In genomic region chr19:41883821-41884733, GRCh38 we compare ENCODE assay signal across 8 cellular contexts. TPM values are rescaled to one million over a fixed set of nuclear protein-coding genes. Genes with fewer than 3 reads are reported as not detected.
DNase-seq lines count a peak whose midpoint lies in the region; ATAC-seq and TF ChIP-seq lines count a peak whose summit lies in the region.

No MANE protein-coding gene starts in this region.

- H3F3A ChIP-seq in GM23338 (replicated peaks; ENCODE audit: low read depth), result peaks cover 31% of the 10 kb centered on the region

- peak overlapping the region; percentile 97 for H3K4me2 ChIP-seq in GM23338

- H3K27ac Mint-ChIP-seq in GM23338, result peak overlapping the region; percentile 74; the same call in 1 of the 2 replicates
- peak overlapping the region; percentile 72 to 98 (median 90) for H3K27ac Mint-ChIP-seq in nephron

- H3K36me3 Mint-ChIP-seq in GM23338 (ENCODE audit: low read depth) (peaks cover 5% of the 10 kb centered on the region; the same call in 2 of the 3 replicates), nephron (ENCODE audit: low read depth) (no peaks in the 10 kb centered on the region)

- H3K4me1 Mint-ChIP-seq in GM23338 (peaks cover 42% of the 10 kb centered on the region), nephron (peaks cover 11% of the 10 kb centered on the region)

- peak; percentile 97 for DNase-seq in EL
- DNase-seq in GM23338 (ENCODE audit: low spot score), result peak; percentile 99
- peak; percentile 95 for DNase-seq in LHCN-M2 (ENCODE audit: low read depth)
- peak; percentile 98 for DNase-seq in RWPE1 (ENCODE audit: low spot score)
- peak; percentile 80 for DNase-seq in activated T-helper 9 cell treated with anti-CD3 and anti-CD28 coated beads, Interleukin-2, amount 50 U/mL, for 16 hours (ENCODE audit: low read depth)
- DNase-seq in fibroblast of pulmonary artery (ENCODE audit: low read depth), result peak; percentile 97
- DNase-seq in stimulated activated naive CD8-positive, alpha-beta T cell treated with anti-CD3 and anti-CD28 coated beads, Interleukin-15, Interleukin-2, amounts not matched to agents 100 U/mL and 50 U/mL, for 24 hours, result peak; percentile 92

- H3K4me3 ChIP-seq in GM23338, result peak overlapping the region; percentile 93
- H3K4me3 ChIP-seq in fibroblast of pulmonary artery (replicated peaks; ENCODE audit: low read depth, low read length), result peak overlapping the region; percentile 92

- H3K4me3 Mint-ChIP-seq in GM23338, result peak overlapping the region; percentile 89
- peak overlapping the region; percentile 97 to 100 (median 99) for H3K4me3 Mint-ChIP-seq in nephron

- H3K9me3 Mint-ChIP-seq in GM23338 (peaks cover 4% of the 10 kb centered on the region; the same call in 1 of the 3 replicates), nephron (no peaks in the 10 kb centered on the region)

- POLR2A ChIA-PET in RWPE1 (lab: Yijun Ruan, JAX; ENCODE audit: low non-redundant PET), result interaction anchor here (0.6 to 0.9 kb wide), 2 partner anchors 19 to 66 kb away, joined by 4 to 5 read pairs; no protein-coding TSS in a partner anchor

- H3K27ac ChIP-seq in GM23338 (ENCODE audit: low read depth), result no peak overlapping the region
- H3K27ac ChIP-seq in RWPE1, result peak overlapping the region; percentile 91

- peak overlapping the region; percentile 90 for H2AFZ ChIP-seq in GM23338

- peaks cover 23% of the 10 kb centered on the region for H3K27me3 Mint-ChIP-seq in GM23338 (ENCODE audit: insufficient read depth, low read depth, poor library complexity)
- H3K27me3 Mint-ChIP-seq in nephron (ENCODE audit: low read depth), result peaks cover 12% of the 10 kb centered on the region

- peak; percentile 90 for ATAC-seq in GM23338
- ATAC-seq in stimulated activated naive CD8-positive, alpha-beta T cell treated with anti-CD3 and anti-CD28 coated beads, Interleukin-15, Interleukin-2, amounts not matched to agents 100 U/mL and 50 U/mL, for 24 hours, result peak; percentile 81

- peaks cover 6% of the 10 kb centered on the region; the same call in 1 of the 2 replicates for H3K79me2 ChIP-seq in GM23338 (replicated peaks; ENCODE audit: insufficient read depth)

- H3K27me3 ChIP-seq in GM23338 (ENCODE audit: insufficient read depth), result peaks cover 29% of the 10 kb centered on the region

- H4K20me1 ChIP-seq in GM23338 (replicated peaks; ENCODE audit: insufficient read depth), result 0 out of 2 replicates have a peak, but pooled peaks cover 3% of the 10 kb centered on the region

- CTCF ChIA-PET in RWPE1 (lab: Yijun Ruan, JAX), result interaction anchor here (1.0 to 2.7 kb wide), 2 partner anchors 11 to 24 kb away, joined by 3 to 6 read pairs; partner anchors contain the start of gene RPS19

- no peak for TF ChIP-seq CTCF in GM23338 (conservative IDR thresholded peaks at IDR 0.05; ENCODE audit: low read depth in 2 of 2)
- no peak for TF ChIP-seq CTCF in RWPE1 (conservative IDR thresholded peaks at IDR 0.05; ENCODE audit: low read depth)
- TF ChIP-seq CTCF in fibroblast of pulmonary artery (IDR thresholded peaks at IDR 0.05; ENCODE audit: low read length, missing control alignments), result peak; percentile 12
- TF ChIP-seq CTCF in nephron (IDR thresholded peaks at IDR 0.05; ENCODE audit: unreplicated experiment in 3 of 3), result no peak

- H3K4me1 ChIP-seq in GM23338 (ENCODE audit: insufficient read depth), result peaks cover 31% of the 10 kb centered on the region

- no peaks in the 10 kb centered on the region for H3K9me2 ChIP-seq in GM23338 (ENCODE audit: insufficient read depth)

- H3K36me3 ChIP-seq in GM23338 (ENCODE audit: insufficient read depth), result no peaks in the 10 kb centered on the region

TF ChIP-seq in GM23338, 12 proteins besides CTCF, POLR2A, EP300 and RAD21 (continues in another document):
- TF ChIP-seq ZNF462 (CRISPR knock-in tag; IDR thresholded peaks at IDR 0.05) (no peak), ZNF114 (CRISPR knock-in tag; IDR thresholded peaks at IDR 0.05) (no peak), ETS1 (IDR thresholded peaks at IDR 0.05) (peak; percentile 85), EZH2phosphoT487 (IDR thresholded peaks at IDR 0.05; ENCODE audit: unreplicated experiment) (no peak), EZH2 (IDR thresholded peaks at IDR 0.05; ENCODE audit: low read depth, unreplicated experiment) (no peak)

RNA-seq across cellular contexts. Expression of gene ARHGEF1, which starts 1.1 kb away (rescaled TPM):
- total RNA-seq in GM23338 (2014; rRNA removed; shearing (Covaris generic)), result 36.8 and 44.7 TPM in 2 replicates
- polyA plus RNA-seq in GM23338 (2016; fragmentation: Nextera tagmentation; extraction: Ambion mirVana), result 41.3 and 50.8 TPM in 2 replicates
- total RNA-seq in LHCN-M2 (2014; rRNA removed), result 58.2 and 68.2 TPM in 2 replicates
- polyA plus RNA-seq in LHCN-M2 (2012), result 42.9 TPM

RNA-seq across cellular contexts. Expression of gene CD79A, which starts 7.0 kb away (rescaled TPM):
- not detected in 2 replicates for total RNA-seq in GM23338 (2014; rRNA removed; shearing (Covaris generic))
- polyA plus RNA-seq in GM23338 (2016; fragmentation: Nextera tagmentation; extraction: Ambion mirVana), result 0.27 and 0.47 TPM in 2 replicates
- 0.23 and 0.64 TPM in 2 replicates for total RNA-seq in LHCN-M2 (2014; rRNA removed)
- 0.07 TPM for polyA plus RNA-seq in LHCN-M2 (2012)

RNA-seq across cellular contexts. Expression of gene RPS19, which starts 24.0 kb away (rescaled TPM):
- 631 and 1,798 TPM in 2 replicates for total RNA-seq in GM23338 (2014; rRNA removed; shearing (Covaris generic))
- polyA plus RNA-seq in GM23338 (2016; fragmentation: Nextera tagmentation; extraction: Ambion mirVana), result 4,053 and 4,073 TPM in 2 replicates
- total RNA-seq in LHCN-M2 (2014; rRNA removed), result 610 and 611 TPM in 2 replicates
- 4,801 TPM for polyA plus RNA-seq in LHCN-M2 (2012)

RNA-seq across cellular contexts. Expression of gene DMRTC2, which starts 39.2 kb away (rescaled TPM):
- 0.21 TPM in 1 of 2 replicates, not detected in the other for total RNA-seq in GM23338 (2014; rRNA removed; shearing (Covaris generic))
- not detected in 2 replicates for polyA plus RNA-seq in GM23338 (2016; fragmentation: Nextera tagmentation; extraction: Ambion mirVana)
- total RNA-seq in LHCN-M2 (2014; rRNA removed), result not detected in 2 replicates
- not detected for polyA plus RNA-seq in LHCN-M2 (2012)

RNA-seq across cellular contexts. Expression of gene LYPD4, which starts 39.6 kb away (rescaled TPM):
- not detected in 2 replicates for total RNA-seq in GM23338 (2014; rRNA removed; shearing (Covaris generic))
- polyA plus RNA-seq in GM23338 (2016; fragmentation: Nextera tagmentation; extraction: Ambion mirVana), result not detected in 2 replicates
- total RNA-seq in LHCN-M2 (2014; rRNA removed), result not detected in 2 replicates
- not detected for polyA plus RNA-seq in LHCN-M2 (2012)
